23 cellular contexts compared by ENCODE assay signal in genomic region chr7:111485981-111486380, GRCh38.
DNase-seq lines count a peak whose midpoint lies in the region; ATAC-seq and TF ChIP-seq lines count a peak whose summit lies in the region.
"Had no signal": no experiment of that assay in that cellular context is flagged by ENCODE, and none has a peak within 500 bp of the region (broad histone marks: within the 10 kb centered on the region; RNA-seq: fewer than 3 reads in every experiment).

No MANE protein-coding gene starts in this region.

- ATAC-seq in gastrocnemius medialis: no peak
- ATAC-seq in HG02970 (IDR thresholded peaks at IDR 0.05; ENCODE audit: low FRiP score, unreplicated experiment): no peak
- ATAC-seq: gastroesophageal sphincter, Panc1 had no signal

- peaks cover 9% of the 10 kb centered on the region for H3K36me3 Mint-ChIP-seq in activated naive CD4-positive, alpha-beta T cell treated with anti-CD3 and anti-CD28 coated beads for 36 hours (ENCODE audit: low read depth)
- H3K36me3 Mint-ChIP-seq: activated naive CD4-positive, alpha-beta T cell treated with anti-CD3 and anti-CD28 coated beads, Interleukin-2, amount 10 ng/mL, durations not matched to agents 7 days and 5 days had no signal

- no peak overlapping the region for H3K4me3 Mint-ChIP-seq in activated naive CD4-positive, alpha-beta T cell treated with anti-CD3 and anti-CD28 coated beads for 36 hours
- H3K4me3 Mint-ChIP-seq: activated CD4-positive, alpha-beta memory T cell treated with anti-CD3 and anti-CD28 coated beads, Interleukin-2, amount 10 ng/mL, durations not matched to agents 7 days and 5 days; activated naive CD4-positive, alpha-beta T cell treated with anti-CD3 and anti-CD28 coated beads, Interleukin-2, amount 10 ng/mL, durations not matched to agents 7 days and 5 days; CD4-positive, alpha-beta T cell; memory B cell; neural crest cell had no signal

- no peaks in the 10 kb centered on the region for H3K36me3 ChIP-seq in gastrocnemius medialis
- H3K36me3 ChIP-seq: adrenal gland, breast epithelium, gastroesophageal sphincter had no signal

- CTCF ChIA-PET in activated naive CD4-positive, alpha-beta T cell treated with anti-CD3 and anti-CD28 coated beads for 36 hours (lab: Charles Lee): no interaction called here

- H3K4me1 Mint-ChIP-seq in activated naive CD4-positive, alpha-beta T cell treated with anti-CD3 and anti-CD28 coated beads for 36 hours (ENCODE audit: low read depth): no peaks in the 10 kb centered on the region
- H3K4me1 Mint-ChIP-seq: activated CD4-positive, alpha-beta memory T cell treated with anti-CD3 and anti-CD28 coated beads, Interleukin-2, amount 10 ng/mL, durations not matched to agents 7 days and 5 days; activated naive CD4-positive, alpha-beta T cell treated with anti-CD3 and anti-CD28 coated beads, Interleukin-2, amount 10 ng/mL, durations not matched to agents 7 days and 5 days; memory B cell had no signal

- no peaks in the 10 kb centered on the region for H3K27me3 Mint-ChIP-seq in activated naive CD4-positive, alpha-beta T cell treated with anti-CD3 and anti-CD28 coated beads for 36 hours (ENCODE audit: low read depth)
- H3K27me3 Mint-ChIP-seq: activated CD4-positive, alpha-beta memory T cell treated with anti-CD3 and anti-CD28 coated beads, Interleukin-2, amount 10 ng/mL, durations not matched to agents 7 days and 5 days; activated naive CD4-positive, alpha-beta T cell treated with anti-CD3 and anti-CD28 coated beads, Interleukin-2, amount 10 ng/mL, durations not matched to agents 7 days and 5 days; CD4-positive, alpha-beta T cell; memory B cell had no signal

- intact Hi-C loops in gastrocnemius medialis (cut with DNase I; ENCODE audit: low total_unique reads): loop anchor here (1.0 to 10.0 kb wide), 2 partner anchors 141 to 395 kb away; partner anchors contain the start of gene LRRN3
- intact Hi-C loops in activated naive CD4-positive, alpha-beta T cell treated with anti-CD3 and anti-CD28 coated beads for 36 hours (cut with micrococcal nuclease): loop anchor here (1.0 to 5.0 kb wide), 6 partner anchors 246 to 1642 kb away; no protein-coding TSS in a partner anchor

- in situ Hi-C loops in Caki2 (cut with HindIII; ENCODE audit: low pct_unique_long_range_greater_than_20kb, low sequenced_read_pairs) (no loop called here), gastrocnemius medialis (cut with MboI; ENCODE audit: low sequenced_read_pairs in 4 of 4) (loop anchor here in 3 of 4 donors (5.0 to 10.0 kb wide), 2 partner anchors 391 to 394 kb away; partner anchors contain the start of gene LRRN3 (in 3 of the 3))

- no peak overlapping the region for H3K27ac Mint-ChIP-seq in activated naive CD4-positive, alpha-beta T cell treated with anti-CD3 and anti-CD28 coated beads for 36 hours
- H3K27ac Mint-ChIP-seq: activated CD4-positive, alpha-beta memory T cell treated with anti-CD3 and anti-CD28 coated beads, Interleukin-2, amount 10 ng/mL, durations not matched to agents 7 days and 5 days; activated naive CD4-positive, alpha-beta T cell treated with anti-CD3 and anti-CD28 coated beads, Interleukin-2, amount 10 ng/mL, durations not matched to agents 7 days and 5 days; CD4-positive, alpha-beta T cell; memory B cell had no signal

- peak overlapping the region; percentile 27 for H3K27ac ChIP-seq in VCaP
- no peak overlapping the region for H3K27ac ChIP-seq in gastrocnemius medialis
- H3K27ac ChIP-seq: adrenal gland, breast epithelium, gastroesophageal sphincter, KMS-11, pancreas had no signal

- TF ChIP-seq CTCF in VCaP (conservative IDR thresholded peaks at IDR 0.05) (no peak), gastrocnemius medialis (IDR thresholded peaks at IDR 0.05 in 4 of 5, conservative IDR thresholded peaks at IDR 0.05 in 1 of 5) (no peak)

- H3K4me3 ChIP-seq in gastrocnemius medialis: no peak overlapping the region
- H3K4me3 ChIP-seq: adrenal gland, breast epithelium, gastroesophageal sphincter, pancreas had no signal

- peak; percentile 52 for DNase-seq in Caki2 (ENCODE audit: low read depth)
- DNase-seq in NCI-H1105 treated with DMSO at 0.1 percent for 48 hours (lab: John Stamatoyannopoulos, UW): peak; percentile 86
- peak; percentile 39 for DNase-seq in kidney tubule cell (ENCODE audit: low spot score)
- DNase-seq in gastrocnemius medialis: no peak
- DNase-seq in activated naive CD4-positive, alpha-beta T cell treated with anti-CD3 and anti-CD28 coated beads for 36 hours: no peak
- DNase-seq: activated CD4-positive, alpha-beta memory T cell treated with anti-CD3 and anti-CD28 coated beads, Interleukin-2, amount 10 ng/mL, durations not matched to agents 7 days and 5 days; activated CD4-positive, CD25-positive, alpha-beta regulatory T cell treated with anti-CD3 and anti-CD28 coated beads, Interleukin-2, amount 50 U/mL, for 72 hours; activated CD8-positive, alpha-beta memory T cell treated with anti-CD3 and anti-CD28 coated beads, Interleukin-2, amount 50 U/mL, for 4 hours; activated naive CD4-positive, alpha-beta T cell treated with anti-CD3 and anti-CD28 coated beads, Interleukin-2, amount 10 ng/mL, durations not matched to agents 7 days and 5 days; CD4-positive, alpha-beta T cell; left colon; pancreas; Right ventricle myocardium superior; stimulated activated naive CD4-positive, alpha-beta T cell treated with Interleukin-2 at 50 U/mL for 16 hours had no signal

- TF ChIP-seq POLR2A in gastrocnemius medialis (IDR thresholded peaks at IDR 0.05): no peak

- no peaks in the 10 kb centered on the region for H3K9me3 ChIP-seq in gastrocnemius medialis
- H3K9me3 ChIP-seq: adrenal gland, breast epithelium, gastroesophageal sphincter, pancreas had no signal

- no peaks in the 10 kb centered on the region for H3K27me3 ChIP-seq in gastrocnemius medialis
- H3K27me3 ChIP-seq: adrenal gland, breast epithelium, gastroesophageal sphincter, pancreas had no signal

- no peaks in the 10 kb centered on the region for H3K4me1 ChIP-seq in gastrocnemius medialis
- H3K4me1 ChIP-seq: adrenal gland, breast epithelium, gastroesophageal sphincter, pancreas had no signal

- no peaks in the 10 kb centered on the region for H3K9me3 Mint-ChIP-seq in activated naive CD4-positive, alpha-beta T cell treated with anti-CD3 and anti-CD28 coated beads for 36 hours
- H3K9me3 Mint-ChIP-seq: activated CD4-positive, alpha-beta memory T cell treated with anti-CD3 and anti-CD28 coated beads, Interleukin-2, amount 10 ng/mL, durations not matched to agents 7 days and 5 days; activated naive CD4-positive, alpha-beta T cell treated with anti-CD3 and anti-CD28 coated beads, Interleukin-2, amount 10 ng/mL, durations not matched to agents 7 days and 5 days; CD4-positive, alpha-beta T cell; memory B cell; neural crest cell had no signal

Comparison
In these comparisons a context has a peak if more than half of its experiments do, and no peak if none do; other contexts are left out.
1. DNase-seq: peak in Caki2 (single experiment), NCI-H1105 treated with DMSO at 0.1 percent for 48 hours (single experiment) and kidney tubule cell (single experiment); none in gastrocnemius medialis (0 of 2) and activated naive CD4-positive, alpha-beta T cell treated with anti-CD3 and anti-CD28 coated beads for 36 hours (single experiment).